ENCODE assay signal across 1 cellular context in the genomic region with DNA sequence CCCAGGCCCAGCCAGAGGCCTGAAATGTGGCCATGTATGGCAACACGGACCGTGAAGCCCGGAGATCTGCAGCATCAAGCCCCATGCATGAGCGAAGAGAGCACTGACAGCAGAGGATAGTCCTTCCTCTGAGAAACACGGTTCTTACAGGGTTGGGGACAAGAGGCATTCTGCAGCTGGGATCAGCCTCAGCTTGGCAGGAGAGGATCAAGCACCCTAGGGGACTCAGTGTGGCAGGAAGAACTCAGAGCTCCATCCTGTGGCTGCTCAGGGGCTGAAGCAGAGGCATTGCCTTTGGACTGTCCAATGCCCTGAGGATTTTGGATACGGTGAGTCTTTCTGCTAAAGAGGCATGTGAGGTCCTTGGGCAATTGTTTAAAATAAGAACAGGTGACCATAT.
TF ChIP-seq lines count a peak whose summit lies in the region.

No MANE protein-coding gene starts in this region.

TF ChIP-seq in WTC11, 78 proteins besides CTCF, POLR2A, EP300 and RAD21 (continued from another document):
- TF ChIP-seq NFYB (CRISPR knock-in tag; conservative IDR thresholded peaks at IDR 0.05; ENCODE audit: low read depth), result no peak
- TF ChIP-seq MYBL2 (CRISPR knock-in tag; IDR thresholded peaks at IDR 0.05), result no peak
- TF ChIP-seq FOXK1 (CRISPR knock-in tag; IDR thresholded peaks at IDR 0.05), result no peak
- TF ChIP-seq, protein P1, sequence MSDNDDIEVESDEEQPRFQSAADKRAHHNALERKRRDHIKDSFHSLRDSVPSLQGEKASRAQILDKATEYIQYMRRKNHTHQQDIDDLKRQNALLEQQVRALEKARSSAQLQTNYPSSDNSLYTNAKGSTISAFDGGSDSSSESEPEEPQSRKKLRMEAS (CRISPR knock-in tag; IDR thresholded peaks at IDR 0.05), result no peak
- TF ChIP-seq, protein P2, sequence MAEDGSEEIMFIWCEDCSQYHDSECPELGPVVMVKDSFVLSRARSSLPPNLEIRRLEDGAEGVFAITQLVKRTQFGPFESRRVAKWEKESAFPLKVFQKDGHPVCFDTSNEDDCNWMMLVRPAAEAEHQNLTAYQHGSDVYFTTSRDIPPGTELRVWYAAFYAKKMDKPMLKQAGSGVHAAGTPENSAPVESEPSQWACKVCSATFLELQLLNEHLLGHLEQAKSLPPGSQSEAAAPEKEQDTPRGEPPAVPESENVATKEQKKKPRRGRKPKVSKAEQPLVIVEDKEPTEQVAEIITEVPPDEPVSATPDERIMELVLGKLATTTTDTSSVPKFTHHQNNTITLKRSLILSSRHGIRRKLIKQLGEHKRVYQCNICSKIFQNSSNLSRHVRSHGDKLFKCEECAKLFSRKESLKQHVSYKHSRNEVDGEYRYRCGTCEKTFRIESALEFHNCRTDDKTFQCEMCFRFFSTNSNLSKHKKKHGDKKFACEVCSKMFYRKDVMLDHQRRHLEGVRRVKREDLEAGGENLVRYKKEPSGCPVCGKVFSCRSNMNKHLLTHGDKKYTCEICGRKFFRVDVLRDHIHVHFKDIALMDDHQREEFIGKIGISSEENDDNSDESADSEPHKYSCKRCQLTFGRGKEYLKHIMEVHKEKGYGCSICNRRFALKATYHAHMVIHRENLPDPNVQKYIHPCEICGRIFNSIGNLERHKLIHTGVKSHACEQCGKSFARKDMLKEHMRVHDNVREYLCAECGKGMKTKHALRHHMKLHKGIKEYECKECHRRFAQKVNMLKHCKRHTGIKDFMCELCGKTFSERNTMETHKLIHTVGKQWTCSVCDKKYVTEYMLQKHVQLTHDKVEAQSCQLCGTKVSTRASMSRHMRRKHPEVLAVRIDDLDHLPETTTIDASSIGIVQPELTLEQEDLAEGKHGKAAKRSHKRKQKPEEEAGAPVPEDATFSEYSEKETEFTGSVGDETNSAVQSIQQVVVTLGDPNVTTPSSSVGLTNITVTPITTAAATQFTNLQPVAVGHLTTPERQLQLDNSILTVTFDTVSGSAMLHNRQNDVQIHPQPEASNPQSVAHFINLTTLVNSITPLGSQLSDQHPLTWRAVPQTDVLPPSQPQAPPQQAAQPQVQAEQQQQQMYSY (CRISPR knock-in tag; IDR thresholded peaks at IDR 0.05), result no peak
- no peak for TF ChIP-seq SMAD4 (CRISPR knock-in tag; IDR thresholded peaks at IDR 0.05)
- TF ChIP-seq, protein P3, sequence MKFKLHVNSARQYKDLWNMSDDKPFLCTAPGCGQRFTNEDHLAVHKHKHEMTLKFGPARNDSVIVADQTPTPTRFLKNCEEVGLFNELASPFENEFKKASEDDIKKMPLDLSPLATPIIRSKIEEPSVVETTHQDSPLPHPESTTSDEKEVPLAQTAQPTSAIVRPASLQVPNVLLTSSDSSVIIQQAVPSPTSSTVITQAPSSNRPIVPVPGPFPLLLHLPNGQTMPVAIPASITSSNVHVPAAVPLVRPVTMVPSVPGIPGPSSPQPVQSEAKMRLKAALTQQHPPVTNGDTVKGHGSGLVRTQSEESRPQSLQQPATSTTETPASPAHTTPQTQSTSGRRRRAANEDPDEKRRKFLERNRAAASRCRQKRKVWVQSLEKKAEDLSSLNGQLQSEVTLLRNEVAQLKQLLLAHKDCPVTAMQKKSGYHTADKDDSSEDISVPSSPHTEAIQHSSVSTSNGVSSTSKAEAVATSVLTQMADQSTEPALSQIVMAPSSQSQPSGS (CRISPR knock-in tag; IDR thresholded peaks at IDR 0.05; ENCODE audit: borderline replicate concordance, low read depth), result no peak
- no peak for TF ChIP-seq ZNF416 (CRISPR knock-in tag; IDR thresholded peaks at IDR 0.05)
- no peak for TF ChIP-seq ETV6 (CRISPR knock-in tag; IDR thresholded peaks at IDR 0.05)
- TF ChIP-seq, protein P4, sequence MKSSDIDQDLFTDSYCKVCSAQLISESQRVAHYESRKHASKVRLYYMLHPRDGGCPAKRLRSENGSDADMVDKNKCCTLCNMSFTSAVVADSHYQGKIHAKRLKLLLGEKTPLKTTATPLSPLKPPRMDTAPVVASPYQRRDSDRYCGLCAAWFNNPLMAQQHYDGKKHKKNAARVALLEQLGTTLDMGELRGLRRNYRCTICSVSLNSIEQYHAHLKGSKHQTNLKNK (CRISPR knock-in tag; IDR thresholded peaks at IDR 0.05), result no peak
- TF ChIP-seq GTF2I (CRISPR knock-in tag; conservative IDR thresholded peaks at IDR 0.05), result no peak
- TF ChIP-seq AFF4 (CRISPR knock-in tag; IDR thresholded peaks at IDR 0.05; ENCODE audit: borderline replicate concordance), result no peak
- no peak for TF ChIP-seq AR (CRISPR knock-in tag; IDR thresholded peaks at IDR 0.05)
- TF ChIP-seq ERG (CRISPR knock-in tag; IDR thresholded peaks at IDR 0.05), result no peak
- TF ChIP-seq GRHL2 (CRISPR knock-in tag; IDR thresholded peaks at IDR 0.05; ENCODE audit: insufficient replicate concordance, severe bottlenecking), result no peak
